8 cellular contexts compared by ENCODE assay signal in genomic region chr2:44715671-44716077, GRCh38.
DNase-seq lines count a peak whose midpoint lies in the region; ATAC-seq and TF ChIP-seq lines count a peak whose summit lies in the region.

No MANE protein-coding gene starts in this region.

- H3K36me3 Mint-ChIP-seq in CD14-positive monocyte: no peaks in the 10 kb centered on the region

- H3K4me3 ChIP-seq in MM.1S (ENCODE audit: low read length): no peak overlapping the region
- no peak overlapping the region for H3K4me3 ChIP-seq in liver (ENCODE audit: low read depth in 1 of 3, low read length in 3 of 3)

- intact Hi-C loops in CD14-positive monocyte (cut with micrococcal nuclease): no loop called here

- no peaks in the 10 kb centered on the region for H3F3A ChIP-seq in MM.1S (ENCODE audit: insufficient read depth, low read length)

- H3K9me3 Mint-ChIP-seq in CD14-positive monocyte: peaks cover 0 to 3% (median 0%) of the 10 kb centered on the region in 7 donors

- no peak overlapping the region for H3K4me2 ChIP-seq in MM.1S (ENCODE audit: low read depth, low read length)

- no peak for ATAC-seq in HG02981 (IDR thresholded peaks at IDR 0.05; ENCODE audit: unreplicated experiment)

- peaks cover 0 to 1% (median 0%) of the 10 kb centered on the region in 3 donors for H3K27me3 Mint-ChIP-seq in CD14-positive monocyte (ENCODE audit: low read depth in 3 of 3)

- peaks cover 42% of the 10 kb centered on the region for H3K4me1 ChIP-seq in MM.1S (ENCODE audit: low read length)
- H3K4me1 ChIP-seq in liver (ENCODE audit: control insufficient read depth in 4 of 4, insufficient read depth in 4 of 4, low read length in 3 of 4): no peaks in the 10 kb centered on the region

- H3K4me1 Mint-ChIP-seq in CD14-positive monocyte: peaks cover 8% of the 10 kb centered on the region

- H3K79me2 ChIP-seq in MM.1S (ENCODE audit: low read length): no peaks in the 10 kb centered on the region

- H4K20me1 ChIP-seq in MM.1S (ENCODE audit: insufficient read depth, low read length): no peaks in the 10 kb centered on the region

- H3K27me3 ChIP-seq in MM.1S (replicated peaks; ENCODE audit: insufficient read depth, low read length) (no peaks in the 10 kb centered on the region), liver (ENCODE audit: control insufficient read depth in 4 of 4, insufficient read depth in 4 of 4, low read length in 3 of 4) (no peaks in the 10 kb centered on the region)

- no peak overlapping the region for H3K27ac Mint-ChIP-seq in CD14-positive monocyte

- H3K9ac ChIP-seq in MM.1S (ENCODE audit: low read length) (no peak overlapping the region), liver (ENCODE audit: low read depth in 1 of 2, low read length in 2 of 2) (no peak overlapping the region)

- no peak overlapping the region for H2AFZ ChIP-seq in MM.1S (ENCODE audit: low read length)

- peak; percentile 70 for TF ChIP-seq CTCF in MM.1S (IDR thresholded peaks at IDR 0.05; ENCODE audit: low read length)
- TF ChIP-seq CTCF in liver (IDR thresholded peaks at IDR 0.05; ENCODE audit: low read depth, low read length, missing input control): peak; percentile 58
- TF ChIP-seq CTCF in CD14-positive monocyte (IDR thresholded peaks at IDR 0.05): no peak

- H3K4me3 Mint-ChIP-seq in CD14-positive monocyte: no peak overlapping the region

- H3K36me3 ChIP-seq in MM.1S (replicated peaks; ENCODE audit: insufficient read depth, low read length) (no peaks in the 10 kb centered on the region), liver (ENCODE audit: control insufficient read depth in 4 of 4, insufficient read depth in 3 of 4, low read depth in 1 of 4, low read length in 3 of 4) (no peaks in the 10 kb centered on the region)

- H3K27ac ChIP-seq in MM.1S (ENCODE audit: low read length) (peak overlapping the region; percentile 31; the same call in 1 of the 2 replicates), liver (ENCODE audit: low read depth in 1 of 2, low read length in 2 of 2) (no peak overlapping the region)

- H3K9me3 ChIP-seq in MM.1S (replicated peaks; ENCODE audit: insufficient read depth, low read length) (no peaks in the 10 kb centered on the region), liver (ENCODE audit: control insufficient read depth in 4 of 4, low read length in 3 of 4) (no peaks in the 10 kb centered on the region)

- DNase-seq in DMS114 treated with DMSO at 0.1 percent for 48 hours (lab: John Stamatoyannopoulos, UW; ENCODE audit: unreplicated experiment) (peak; percentile 51), MM.1S (peak; percentile 56), astrocyte of the hippocampus (ENCODE audit: low read depth, low spot score) (peak; percentile 64), NOMO-1 treated with dmso at 0.1 percent for 144 hours (lab: John Stamatoyannopoulos, UW; ENCODE audit: unreplicated experiment) (no peak), CD14-positive monocyte (ENCODE audit: low spot score) (no peak)
- DNase-seq in activated CD8-positive, alpha-beta memory T cell treated with anti-CD3 and anti-CD28 coated beads, Interleukin-2, amount 50 U/mL, for 48 hours: no peak

- no peaks in the 10 kb centered on the region for H3K9me2 ChIP-seq in MM.1S (replicated peaks; ENCODE audit: insufficient read depth, low read length)

- TF ChIP-seq RAD21 in liver (IDR thresholded peaks at IDR 0.05): peak; percentile 78 to 86

- 64% methylated on average over 3 of the region's 3 CpGs for WGBS in liver

TF ChIP-seq in liver, 16 proteins besides CTCF, POLR2A, EP300 and RAD21:
- TF ChIP-seq FOXA2 (IDR thresholded peaks at IDR 0.05): peak; percentile 33
- TF ChIP-seq NR2F2 (IDR thresholded peaks at IDR 0.05): no peak

Comparison
In these comparisons a context has a peak if more than half of its experiments do, and no peak if none do; other contexts are left out.
1. DNase-seq: peak in DMS114 treated with DMSO at 0.1 percent for 48 hours (single experiment), MM.1S (single experiment) and astrocyte of the hippocampus (single experiment); none in activated CD8-positive, alpha-beta memory T cell treated with anti-CD3 and anti-CD28 coated beads, Interleukin-2, amount 50 U/mL, for 48 hours (single experiment), NOMO-1 treated with dmso at 0.1 percent for 144 hours (single experiment) and CD14-positive monocyte (single experiment).